8 cellular contexts compared by ENCODE assay signal in genomic region chr14:63542231-63542999, GRCh38. TPM values are rescaled to one million over a fixed set of nuclear protein-coding genes. Genes with fewer than 3 reads are reported as not detected.
DNase-seq lines count a peak whose midpoint lies in the region; ATAC-seq, FAIRE-seq and TF ChIP-seq lines count a peak whose summit lies in the region.

No MANE protein-coding gene starts in this region.

- H3K9me3 Mint-ChIP-seq in endothelial cell (ENCODE audit: unreplicated experiment): no peaks in the 10 kb centered on the region

- peaks cover 21% of the 10 kb centered on the region for H3K4me1 ChIP-seq in muscle layer of colon (ENCODE audit: insufficient read depth, low read length)

- no peaks in the 10 kb centered on the region for H3K27me3 ChIP-seq in muscle layer of colon (ENCODE audit: control insufficient read depth in 1 of 2, insufficient read depth in 2 of 2, low read length in 2 of 2)

- peak overlapping the region; percentile 82 for H3K9ac ChIP-seq in muscle layer of colon (ENCODE audit: low read length)

- peak overlapping the region; percentile 19 for H3K27ac Mint-ChIP-seq in endothelial cell (ENCODE audit: unreplicated experiment)

- H3K36me3 ChIP-seq in muscle layer of colon (ENCODE audit: insufficient read depth, low read length): peaks cover 16% of the 10 kb centered on the region

- peak overlapping the region; percentile 89 for H3K27ac ChIP-seq in muscle layer of colon (ENCODE audit: low read depth, low read length)

- FAIRE-seq in GM19239 (lab: Jason Lieb, UNC): no peak

- TF ChIP-seq CTCF in endothelial cell (IDR thresholded peaks at IDR 0.05; ENCODE audit: unreplicated experiment): no peak

- H3K4me1 Mint-ChIP-seq in endothelial cell (ENCODE audit: unreplicated experiment): peaks cover 15% of the 10 kb centered on the region

- ATAC-seq in GM18505 (IDR thresholded peaks at IDR 0.05; ENCODE audit: unreplicated experiment): peak; percentile 16
- peak; percentile 8 for ATAC-seq in HG03432 (IDR thresholded peaks at IDR 0.05; ENCODE audit: unreplicated experiment)

- H3K4me3 ChIP-seq in muscle layer of colon (ENCODE audit: low read depth in 1 of 2, low read length in 2 of 2): peak overlapping the region; percentile 78 to 98

- TF ChIP-seq POLR2A in GM18505 (IDR thresholded peaks at IDR 0.05; ENCODE audit: borderline replicate concordance, extremely low read depth, insufficient read depth, insufficient read length): no peak

- H3K9me3 ChIP-seq in muscle layer of colon (ENCODE audit: low read length): no peaks in the 10 kb centered on the region

- H3K36me3 Mint-ChIP-seq in endothelial cell (ENCODE audit: low read depth, unreplicated experiment): peaks cover 9% of the 10 kb centered on the region

- DNase-seq in AG08395 (ENCODE audit: low spot score) (peak; percentile 8), T-helper 9 cell (peak; percentile 4), endothelial cell (ENCODE audit: low spot score) (peak; percentile 34), GM19239 (ENCODE audit: insufficient read length, low spot score) (no peak)
- no peak for DNase-seq in stimulated activated naive CD4-positive, alpha-beta T cell treated with Interleukin-2 at 50 U/mL for 16 hours (lab: John Stamatoyannopoulos, UW)

- H3K27me3 Mint-ChIP-seq in endothelial cell (ENCODE audit: unreplicated experiment): peaks cover 3% of the 10 kb centered on the region

- peak overlapping the region; percentile 91 for H3K4me3 Mint-ChIP-seq in endothelial cell (ENCODE audit: unreplicated experiment)

RNA-seq across cellular contexts. Expression of gene PPP2R5E, which starts 0.8 kb away (rescaled TPM):
- total RNA-seq in endothelial cell (ENCODE audit: unreplicated experiment): 43.7 TPM

Comparison
In these comparisons a context has a peak if more than half of its experiments do, and no peak if none do; other contexts are left out.
1. DNase-seq: peak in AG08395 (single experiment), T-helper 9 cell (single experiment) and endothelial cell (single experiment); none in GM19239 (single experiment) and stimulated activated naive CD4-positive, alpha-beta T cell treated with Interleukin-2 at 50 U/mL for 16 hours (single experiment).